In the genomic region with DNA sequence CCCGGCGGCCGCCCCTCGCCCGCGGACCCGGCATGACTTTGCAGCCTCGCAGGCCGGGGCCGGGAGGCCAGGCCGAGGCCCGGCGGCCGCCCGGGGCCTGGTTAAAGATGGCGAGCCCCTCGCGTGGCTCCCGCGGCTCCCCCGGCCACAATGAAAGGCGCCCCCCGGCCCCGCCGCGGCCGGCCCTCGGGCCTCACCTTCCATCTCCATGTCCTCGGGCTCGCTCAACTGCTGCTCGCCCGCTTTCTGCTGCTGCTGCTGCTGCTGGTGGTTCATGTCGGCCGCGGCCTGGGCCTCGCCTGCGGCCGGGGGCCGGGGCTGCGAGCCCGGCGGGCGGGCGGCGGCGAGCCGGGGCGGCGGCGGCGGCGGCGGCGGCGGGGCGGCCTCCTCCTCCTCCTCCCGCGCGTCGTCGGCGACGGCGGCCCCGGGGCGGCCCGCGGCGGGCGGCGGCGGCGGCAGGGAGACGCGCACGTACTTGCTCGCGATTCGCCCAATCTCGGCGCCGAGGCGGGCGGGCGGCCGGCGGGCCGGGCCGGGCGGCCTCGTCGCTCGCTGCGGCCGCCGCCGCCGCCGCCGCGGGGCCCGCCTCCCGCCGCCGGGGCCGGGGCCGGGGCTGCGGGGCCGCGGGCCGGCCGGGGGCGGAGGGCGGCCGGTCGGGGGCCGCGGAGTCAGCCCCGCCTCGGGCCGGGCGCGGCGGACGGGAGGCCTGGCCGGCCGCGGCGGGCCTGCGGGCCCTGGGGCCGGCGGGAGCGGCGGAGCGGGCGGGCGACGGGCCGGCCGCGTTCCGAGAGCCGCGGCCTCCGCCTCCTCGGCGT, we compare ENCODE assay signal across 8 cellular contexts. TPM values are rescaled to one million over a fixed set of nuclear protein-coding genes. Genes with fewer than 3 reads are reported as not detected.
DNase-seq lines count a peak whose midpoint lies in the region; ATAC-seq lines count a peak whose summit lies in the region.

No MANE protein-coding gene starts in this region.

- ATAC-seq in HG03469 (IDR thresholded peaks at IDR 0.05; ENCODE audit: unreplicated experiment) (peak; percentile 5), GM18519 (IDR thresholded peaks at IDR 0.05; ENCODE audit: low FRiP score, unreplicated experiment) (no peak), GM21786 (IDR thresholded peaks at IDR 0.05; ENCODE audit: unreplicated experiment) (no peak)

- WGBS in adipose tissue, 3 donors: 0 to 2% (median 1%) methylated on average over 28 to 116 of the region's 147 CpGs
- under 1% methylated on average over 147 of the region's 147 CpGs for WGBS in thymus

- peak in 2 of 3 experiments; percentile 46 to 50 for DNase-seq in NCI-H1417 (lab: John Stamatoyannopoulos, UW)
- no peak for DNase-seq in NCI-H1417 treated with DMSO at 0.1 percent for 48 hours (lab: John Stamatoyannopoulos, UW)
- peak; percentile 58 for DNase-seq in left kidney (ENCODE audit: low read depth, low spot score)

- H3K27ac ChIP-seq in adipose tissue (ENCODE audit: low read depth, low read length) (peak overlapping the region; percentile 85), thymus (ENCODE audit: low read depth) (peak overlapping the region; percentile 97)

- peaks cover 26% of the 10 kb centered on the region for H3K4me1 ChIP-seq in thymus (ENCODE audit: control insufficient read depth, insufficient read depth, low read length)

- H3K4me3 ChIP-seq in thymus (ENCODE audit: low read length): peak overlapping the region; percentile 95

- no peaks in the 10 kb centered on the region for H3K27me3 ChIP-seq in thymus (ENCODE audit: control insufficient read depth, insufficient read depth)

- no peaks in the 10 kb centered on the region for H3K9me3 ChIP-seq in thymus (ENCODE audit: control insufficient read depth)

- H3K36me3 ChIP-seq in thymus (ENCODE audit: control insufficient read depth, insufficient read depth): peaks cover 4% of the 10 kb centered on the region

RNA-seq across cellular contexts. Expression of a gene that starts 0.5 kb away (rescaled TPM):
- polyA plus RNA-seq in adipose tissue: 10 to 100 TPM; 18.6 to 30.5 (median 27.3) TPM
- polyA plus RNA-seq in thymus: 58.3 TPM
